In the genomic region with DNA sequence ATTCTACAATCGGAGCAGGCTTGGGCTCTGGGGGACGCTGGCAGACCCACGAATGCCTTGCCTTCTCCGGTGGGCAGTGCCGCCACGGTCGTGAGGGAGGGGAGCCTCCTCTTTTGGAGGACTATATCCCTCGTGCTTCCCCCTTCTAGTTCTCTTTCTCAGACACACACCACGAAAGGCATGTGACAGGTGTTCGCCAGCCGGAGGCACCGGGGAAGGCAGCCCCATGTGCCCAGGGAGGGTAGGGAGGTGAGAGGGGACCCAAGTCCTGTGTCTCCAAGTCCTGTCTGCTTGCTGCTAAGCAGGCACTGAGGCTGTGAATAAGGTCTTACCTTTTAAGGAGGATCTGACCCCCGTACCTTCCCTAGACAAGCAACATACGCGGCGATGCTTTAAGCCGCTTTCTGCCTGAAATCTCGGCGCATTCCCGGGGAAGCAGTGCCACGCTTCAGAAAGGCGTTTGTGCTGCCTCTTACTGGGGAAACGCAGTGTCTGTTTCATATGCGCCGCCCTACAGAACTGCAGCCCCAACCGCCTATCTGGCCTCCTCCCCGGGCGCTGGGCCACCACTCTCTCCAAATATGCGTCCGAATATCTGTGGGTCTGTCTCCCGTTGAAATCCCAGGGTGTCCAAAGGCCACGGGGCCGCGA, we compare ENCODE assay signal across 9 cellular contexts. TPM values are rescaled to one million over a fixed set of nuclear protein-coding genes. Genes with fewer than 3 reads are reported as not detected.
DNase-seq lines count a peak whose midpoint lies in the region; ATAC-seq lines count a peak whose summit lies in the region.
"Had no signal": no experiment of that assay in that cellular context is flagged by ENCODE, and none has a peak within 500 bp of the region (broad histone marks: within the 10 kb centered on the region; RNA-seq: fewer than 3 reads in every experiment).

No MANE protein-coding gene starts in this region.

- H3K9me3 ChIP-seq in effector memory CD4-positive, alpha-beta T cell (ENCODE audit: control insufficient read depth, low read length): no peaks in the 10 kb centered on the region

- no peak for ATAC-seq in HG03432 (IDR thresholded peaks at IDR 0.05; ENCODE audit: unreplicated experiment)

- no peak overlapping the region for H3K27ac ChIP-seq in effector memory CD4-positive, alpha-beta T cell (ENCODE audit: insufficient read depth, low read length, poor library complexity, severe bottlenecking)
- peak overlapping the region; percentile 3 for H3K27ac ChIP-seq in temporal lobe (ENCODE audit: low read depth, low read length)

- H3K36me3 ChIP-seq in effector memory CD4-positive, alpha-beta T cell (ENCODE audit: control insufficient read depth, insufficient read depth, low read length): no peaks in the 10 kb centered on the region

- peak; percentile 19 for DNase-seq in activated CD4-positive, alpha-beta T cell treated with anti-CD3 and anti-CD28 coated beads for 48 hours
- DNase-seq in activated CD4-positive, alpha-beta T cell treated with anti-CD3 and anti-CD28 coated beads, Interleukin-2, amount 50 U/mL, for 4 hours: no peak
- peak; percentile 53 for DNase-seq in RPMI8226
- no peak for DNase-seq in effector memory CD4-positive, alpha-beta T cell
- peak; percentile 55 for DNase-seq in medulla oblongata (ENCODE audit: extremely low spot score)
- DNase-seq in HuH-7 (ENCODE audit: low spot score): no peak
- DNase-seq: activated B cell treated with CpG ODN at 0.5 μM for 24 hours had no signal

- peak overlapping the region; percentile 37 for H3K4me3 ChIP-seq in effector memory CD4-positive, alpha-beta T cell (ENCODE audit: insufficient read depth, low read depth, low read length, poor library complexity, severe bottlenecking)

- no peaks in the 10 kb centered on the region for H3K4me1 ChIP-seq in effector memory CD4-positive, alpha-beta T cell (ENCODE audit: control insufficient read depth, insufficient read depth, low read length, poor library complexity, severe bottlenecking)

- peaks cover 26% of the 10 kb centered on the region for H3K27me3 ChIP-seq in effector memory CD4-positive, alpha-beta T cell (replicated peaks; ENCODE audit: control insufficient read depth, insufficient read depth, low read length, poor library complexity, severe bottlenecking)

RNA-seq across cellular contexts. Expression of gene PLXNA4, which starts 0.8 kb away (rescaled TPM):
- 89.2 TPM for total RNA-seq in temporal lobe
- total RNA-seq: activated B cell treated with CpG ODN at 0.5 μM for 24 hours had no signal

Comparison
In these comparisons a context has a peak if more than half of its experiments do, and no peak if none do; other contexts are left out.
1. DNase-seq: peak in activated CD4-positive, alpha-beta T cell treated with anti-CD3 and anti-CD28 coated beads for 48 hours (single experiment), RPMI8226 (single experiment) and medulla oblongata (single experiment); none in activated CD4-positive, alpha-beta T cell treated with anti-CD3 and anti-CD28 coated beads, Interleukin-2, amount 50 U/mL, for 4 hours (0 of 2), effector memory CD4-positive, alpha-beta T cell (0 of 3) and HuH-7 (single experiment).